ENCODE assay signal across 8 cellular contexts in the genomic region with DNA sequence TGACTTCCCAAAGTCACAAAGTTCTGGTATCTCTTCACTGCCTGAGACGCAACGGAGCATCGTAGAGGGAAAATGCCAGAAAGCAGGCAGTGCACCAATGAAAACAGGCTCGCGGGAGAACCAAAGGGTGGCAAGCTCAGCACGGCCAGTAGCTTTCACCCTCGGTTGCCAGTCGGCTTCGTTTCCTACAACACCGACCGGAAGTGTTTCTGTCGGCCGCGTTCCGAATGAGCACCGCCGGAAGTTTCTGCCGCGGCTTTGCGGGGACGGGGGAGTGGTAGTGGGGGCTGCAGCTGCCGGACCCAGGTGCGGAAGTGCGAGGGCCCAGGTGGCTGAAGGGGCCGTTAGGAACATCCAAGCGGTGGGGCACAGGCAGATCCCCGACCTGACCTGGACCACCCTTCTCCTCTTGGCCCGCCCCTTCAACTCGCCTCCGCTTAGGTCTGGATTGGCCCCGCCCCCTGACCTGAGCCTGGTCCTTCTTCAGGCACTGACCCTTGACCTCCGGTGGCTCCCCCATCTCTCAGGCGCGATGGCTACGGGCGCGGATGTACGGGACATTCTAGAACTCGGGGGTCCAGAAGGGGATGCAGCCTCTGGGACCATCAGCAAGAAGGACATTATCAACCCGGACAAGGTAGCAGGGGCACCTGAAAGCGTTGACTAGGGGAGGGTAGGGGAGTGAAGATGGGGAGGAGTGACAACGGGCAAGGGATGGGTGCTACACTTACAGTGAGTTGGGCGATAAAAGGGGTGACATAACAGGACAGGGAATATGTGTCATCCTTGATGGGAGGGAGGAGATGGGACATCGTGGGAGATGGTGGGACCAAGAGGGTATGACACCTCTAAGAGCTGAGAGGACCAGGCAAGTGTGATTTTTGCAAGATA. TPM values are rescaled to one million over a fixed set of nuclear protein-coding genes. Genes with fewer than 3 reads are reported as not detected.
DNase-seq lines count a peak whose midpoint lies in the region; ATAC-seq and TF ChIP-seq lines count a peak whose summit lies in the region.

A gene with protein sequence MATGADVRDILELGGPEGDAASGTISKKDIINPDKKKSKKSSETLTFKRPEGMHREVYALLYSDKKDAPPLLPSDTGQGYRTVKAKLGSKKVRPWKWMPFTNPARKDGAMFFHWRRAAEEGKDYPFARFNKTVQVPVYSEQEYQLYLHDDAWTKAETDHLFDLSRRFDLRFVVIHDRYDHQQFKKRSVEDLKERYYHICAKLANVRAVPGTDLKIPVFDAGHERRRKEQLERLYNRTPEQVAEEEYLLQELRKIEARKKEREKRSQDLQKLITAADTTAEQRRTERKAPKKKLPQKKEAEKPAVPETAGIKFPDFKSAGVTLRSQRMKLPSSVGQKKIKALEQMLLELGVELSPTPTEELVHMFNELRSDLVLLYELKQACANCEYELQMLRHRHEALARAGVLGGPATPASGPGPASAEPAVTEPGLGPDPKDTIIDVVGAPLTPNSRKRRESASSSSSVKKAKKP (plus strand): TSS at position 250 of the 891 bp plus-strand sequence. CDS start 283 bp downstream, at position 533.

- peak within 1 kb of the TSS; percentile 94 for H3K4me3 Mint-ChIP-seq in glutamatergic neuron (ENCODE audit: unreplicated experiment)

- peaks cover 12% of the 10 kb centered on the region for H4K20me1 ChIP-seq in osteoblast (ENCODE audit: insufficient read depth, low read length)

- peaks cover 6 to 9% of the 10 kb centered on the region in 2 donors for H3K36me3 Mint-ChIP-seq in activated naive CD4-positive, alpha-beta T cell treated with anti-CD3 and anti-CD28 coated beads, Interleukin-2, amount 50 U/mL, for 72 hours
- no peaks in the 10 kb centered on the region for H3K36me3 Mint-ChIP-seq in glutamatergic neuron (ENCODE audit: unreplicated experiment)

- WGBS in testis, 2 donors, result 0 to 4% methylated on average over 13 to 41 of the region's 44 CpGs

- H3K27me3 ChIP-seq in osteoblast (ENCODE audit: insufficient read depth, low read length) (no peaks in the 10 kb centered on the region), testis (no peaks in the 10 kb centered on the region)

- peak within 1 kb of the TSS; percentile 90 for H3K4me2 ChIP-seq in osteoblast (ENCODE audit: insufficient read depth, low read length)

- H3K4me1 Mint-ChIP-seq in glutamatergic neuron (ENCODE audit: low read depth, unreplicated experiment), result peaks cover 14% of the 10 kb centered on the region

- intact Hi-C loops in testis (cut with DNase I; ENCODE audit: low total_unique reads), result no loop called here

- H3K9me3 Mint-ChIP-seq in activated naive CD4-positive, alpha-beta T cell treated with anti-CD3 and anti-CD28 coated beads, Interleukin-2, amount 50 U/mL, for 72 hours, result no peaks in the 10 kb centered on the region
- H3K9me3 Mint-ChIP-seq in glutamatergic neuron (ENCODE audit: unreplicated experiment), result no peaks in the 10 kb centered on the region

- H3K27me3 Mint-ChIP-seq in glutamatergic neuron (ENCODE audit: unreplicated experiment), result peaks cover 10% of the 10 kb centered on the region

- TF ChIP-seq CTCF in HEK293 (tag by site-specific recombination; IDR thresholded peaks at IDR 0.05) (peak; percentile 71), glutamatergic neuron (IDR thresholded peaks at IDR 0.05; ENCODE audit: partially characterized antibody, unreplicated experiment) (no peak), osteoblast (IDR thresholded peaks at IDR 0.05; ENCODE audit: extremely low read depth, low read depth, low read length) (no peak), testis (IDR thresholded peaks at IDR 0.05) (peak in 1 of 3 experiments; percentile 39)

- peaks cover 14% of the 10 kb centered on the region for H3K79me2 ChIP-seq in osteoblast (ENCODE audit: insufficient read depth, low read length)

- H2AFZ ChIP-seq in osteoblast (ENCODE audit: low read length), result peak within 1 kb of the TSS; percentile 85

- POLR2A ChIA-PET in HEK293 (lab: Yijun Ruan, JAX), result interaction anchor here (0.7 to 1.4 kb wide), 5 partner anchors 12 to 239 kb away, joined by 3 to 4 read pairs (median 3); a partner anchor contains a TSS

- H3K9me3 ChIP-seq in HEK293 (ENCODE audit: control insufficient read depth, insufficient read depth, low read depth, low read length) (no peaks in the 10 kb centered on the region), osteoblast (ENCODE audit: low read depth, low read length) (no peaks in the 10 kb centered on the region), testis (no peaks in the 10 kb centered on the region)

- DNase-seq in ELF-1 (ENCODE audit: low read depth, low spot score), result peak; percentile 92
- DNase-seq in NCI-H1092 (lab: John Stamatoyannopoulos, UW), result peak; percentile 89
- DNase-seq in SKM-1 (lab: John Stamatoyannopoulos, UW; ENCODE audit: unreplicated experiment), result peak; percentile 63
- DNase-seq in activated naive CD4-positive, alpha-beta T cell treated with anti-CD3 and anti-CD28 coated beads, Interleukin-2, amount 50 U/mL, for 72 hours (ENCODE audit: low spot score in 2 of 2), result peak; percentile 87 to 89
- DNase-seq in glutamatergic neuron, result peak; percentile 81
- peak; percentile 86 for DNase-seq in osteoblast (ENCODE audit: insufficient read length, low spot score, missing footprints)
- DNase-seq in testis, result peak; percentile 88

- no peak for TF ChIP-seq POLR2A in testis (IDR thresholded peaks at IDR 0.05)

- peaks cover 10 to 42% of the 10 kb centered on the region in 2 experiments for H3K36me3 ChIP-seq in HEK293 (ENCODE audit: control insufficient read depth in 2 of 2, insufficient read depth in 1 of 2, low read length in 2 of 2)
- H3K36me3 ChIP-seq in osteoblast (ENCODE audit: insufficient read depth, low read length), result peaks cover 36% of the 10 kb centered on the region
- H3K36me3 ChIP-seq in testis (ENCODE audit: low read depth, missing control alignments), result no peaks in the 10 kb centered on the region

- H3K27ac ChIP-seq in HEK293 (ENCODE audit: extremely low read depth, low read depth, low read length), result no peak within 1 kb of the TSS; the same call in 1 of the 2 replicates
- peak within 1 kb of the TSS; percentile 78 for H3K27ac ChIP-seq in osteoblast (ENCODE audit: low read depth, low read length)
- peak within 1 kb of the TSS; percentile 51 to 66 for H3K27ac ChIP-seq in testis

- CTCF ChIA-PET in HEK293 (lab: Yijun Ruan, JAX), result interaction anchor here (0.7 to 3.0 kb wide), 4 partner anchors 82 to 533 kb away, joined by 3 to 20 read pairs (median 4); no protein-coding TSS in a partner anchor

- ATAC-seq in activated naive CD4-positive, alpha-beta T cell treated with anti-CD3 and anti-CD28 coated beads, Interleukin-2, amount 50 U/mL, for 72 hours, result peak; percentile 87 to 89

- H3K4me3 ChIP-seq in HEK293 (ENCODE audit: low read depth, low read length) (peak within 1 kb of the TSS; percentile 95), osteoblast (ENCODE audit: insufficient read depth, low read length) (peak within 1 kb of the TSS; percentile 98), testis (peak within 1 kb of the TSS; percentile 72 to 82)

- peak within 1 kb of the TSS; percentile 94 to 97 for H3K27ac Mint-ChIP-seq in activated naive CD4-positive, alpha-beta T cell treated with anti-CD3 and anti-CD28 coated beads, Interleukin-2, amount 50 U/mL, for 72 hours
- H3K27ac Mint-ChIP-seq in glutamatergic neuron (ENCODE audit: unreplicated experiment), result peak within 1 kb of the TSS; percentile 73

- no peaks in the 10 kb centered on the region for H3K4me1 ChIP-seq in HEK293 (ENCODE audit: control insufficient read depth, insufficient read depth, low read length)
- peaks cover 22% of the 10 kb centered on the region for H3K4me1 ChIP-seq in osteoblast (ENCODE audit: insufficient read depth, low read length)
- H3K4me1 ChIP-seq in testis, result peaks cover 10% of the 10 kb centered on the region

TF ChIP-seq in HEK293, 187 proteins besides CTCF, POLR2A, EP300 and RAD21 (continues in another document):
- TF ChIP-seq OVOL3 (tag by site-specific recombination; IDR thresholded peaks at IDR 0.05) (peak; percentile 79; the same call in 1 of the 2 replicates), ZNF521 (tag by site-specific recombination; IDR thresholded peaks at IDR 0.05) (no peak), GLI4 (tag by site-specific recombination; IDR thresholded peaks at IDR 0.05) (peak; percentile 99), KLF10 (tag by site-specific recombination; IDR thresholded peaks at IDR 0.05) (peak; percentile 82), RBAK (tag by site-specific recombination; IDR thresholded peaks at IDR 0.05) (0 out of 2 replicates have a peak, but pooled peaks have one; percentile 52), ZNF350 (tag by site-specific recombination; IDR thresholded peaks at IDR 0.05) (peak; percentile 72), BCL11A (tag by site-specific recombination; IDR thresholded peaks at IDR 0.05; ENCODE audit: low read depth) (peak; percentile 85), ZNF747 (tag by site-specific recombination; IDR thresholded peaks at IDR 0.05) (0 out of 2 replicates have a peak, but pooled peaks have one; percentile 80), PRDM1 (tag by site-specific recombination; IDR thresholded peaks at IDR 0.05) (peak; percentile 97), ZNF585B (tag by site-specific recombination; IDR thresholded peaks at IDR 0.05) (0 out of 2 replicates have a peak, but pooled peaks have one; percentile 15), ZNF610 (tag by site-specific recombination; IDR thresholded peaks at IDR 0.05; ENCODE audit: borderline replicate concordance) (peak; percentile 89), GLI2 (tag by site-specific recombination; IDR thresholded peaks at IDR 0.05; ENCODE audit: borderline replicate concordance, low read depth) (no peak), OSR2 (tag by site-specific recombination; IDR thresholded peaks at IDR 0.05) (peak; percentile 42; the same call in 1 of the 2 replicates), ZFP37 (tag by site-specific recombination; IDR thresholded peaks at IDR 0.05) (peak; percentile 98), KLF8 (tag by site-specific recombination; IDR thresholded peaks at IDR 0.05) (peak; percentile 95)
- TF ChIP-seq, protein P1, sequence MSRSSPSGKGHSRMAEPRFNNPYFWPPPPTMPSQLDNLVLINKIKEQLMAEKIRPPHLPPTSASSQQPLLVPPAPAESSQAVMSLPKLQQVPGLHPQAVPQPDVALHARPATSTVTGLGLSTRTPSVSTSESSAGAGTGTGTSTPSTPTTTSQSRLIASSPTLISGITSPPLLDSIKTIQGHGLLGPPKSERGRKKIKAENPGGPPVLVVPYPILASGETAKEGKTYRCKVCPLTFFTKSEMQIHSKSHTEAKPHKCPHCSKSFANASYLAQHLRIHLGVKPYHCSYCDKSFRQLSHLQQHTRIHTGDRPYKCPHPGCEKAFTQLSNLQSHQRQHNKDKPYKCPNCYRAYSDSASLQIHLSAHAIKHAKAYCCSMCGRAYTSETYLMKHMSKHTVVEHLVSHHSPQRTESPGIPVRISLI (tag by site-specific recombination; IDR thresholded peaks at IDR 0.05), result peak; percentile 74; the same call in 1 of the 2 replicates

RNA-seq across cellular contexts. Expression of the gene that starts here (rescaled TPM):
- total RNA-seq in activated naive CD4-positive, alpha-beta T cell treated with anti-CD3 and anti-CD28 coated beads, Interleukin-2, amount 50 U/mL, for 72 hours, result 10 to 100 TPM; 46.2 to 60.9 TPM
- total RNA-seq in glutamatergic neuron (ENCODE audit: unreplicated experiment) (62.6 TPM), osteoblast (19.4 and 19.9 TPM in 2 replicates), testis (10 to 100 TPM; 84.2 to 86.6 TPM)
- 54.2 TPM for polyA plus RNA-seq in testis (ENCODE audit: insufficient read depth, low read depth, low replicate concordance)
